In the genomic region with DNA sequence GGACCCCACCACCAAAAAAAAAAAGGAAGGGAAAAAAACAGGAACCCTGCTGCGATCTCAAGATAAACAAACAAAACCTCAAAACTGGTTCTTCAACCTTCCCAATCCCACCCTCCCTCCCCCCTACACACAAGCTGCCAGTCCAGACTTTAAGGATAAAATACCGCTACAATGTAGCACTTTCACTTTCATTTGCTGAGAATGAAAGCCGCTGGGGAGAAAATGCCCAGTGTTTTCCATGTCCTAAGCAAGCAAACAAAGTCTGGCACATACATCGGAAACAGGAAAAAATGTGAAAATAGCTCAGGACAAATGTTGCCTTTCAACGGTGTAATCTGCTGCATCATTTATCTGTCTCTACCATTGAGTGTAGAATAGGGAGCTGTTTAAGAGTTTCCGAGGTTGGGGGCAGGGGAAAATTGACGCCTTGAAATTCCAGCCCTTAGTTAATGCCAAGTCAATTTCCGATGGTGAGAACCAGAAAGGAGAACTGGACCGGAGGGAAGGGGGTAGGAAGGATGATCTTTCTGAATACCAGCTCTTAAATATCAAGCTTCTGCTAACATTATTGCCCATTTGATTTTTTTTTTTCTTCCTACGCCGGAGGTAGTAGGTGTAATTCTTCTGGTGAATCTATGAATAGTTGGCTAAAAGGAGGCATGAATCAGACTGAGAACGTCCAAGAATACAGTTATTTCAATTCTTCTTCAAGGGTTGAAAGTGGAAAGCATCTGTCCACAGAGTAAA, we compare ENCODE assay signal across 8 cellular contexts. TPM values are rescaled to one million over a fixed set of nuclear protein-coding genes. Genes with fewer than 3 reads are reported as not detected.
DNase-seq lines count a peak whose midpoint lies in the region; ATAC-seq and TF ChIP-seq lines count a peak whose summit lies in the region.

No MANE protein-coding gene starts in this region.

- WGBS in thymus: under 1% methylated on average over 12 of the region's 12 CpGs

- H3K9me3 Mint-ChIP-seq in CD8-positive, alpha-beta T cell: no peaks in the 10 kb centered on the region

- H3K9ac ChIP-seq in HCT116 (ENCODE audit: low read length): peak overlapping the region; percentile 36
- peak overlapping the region; percentile 49 to 58 for H3K9ac ChIP-seq in duodenal mucosa (ENCODE audit: low read depth in 1 of 2, low read length in 2 of 2)

- peak overlapping the region; percentile 28 for H2AFZ ChIP-seq in HCT116 (ENCODE audit: low read depth, low read length, poor library complexity, severe bottlenecking)

- H3K27ac ChIP-seq in CD8-positive, alpha-beta T cell (ENCODE audit: low read depth, low read length): peak overlapping the region; percentile 74
- peak overlapping the region; percentile 16; the same call in 1 of the 2 replicates for H3K27ac ChIP-seq in HCT116 (ENCODE audit: low read depth, low read length)
- H3K27ac ChIP-seq in SJSA1: peak overlapping the region; percentile 77
- peak overlapping the region; percentile 7 for H3K27ac ChIP-seq in duodenal mucosa (ENCODE audit: low read depth, low read length)
- peak overlapping the region; percentile 76 for H3K27ac ChIP-seq in lower lobe of right lung
- peak overlapping the region; percentile 55 for H3K27ac ChIP-seq in thymus (ENCODE audit: low read depth)

- H4K20me1 ChIP-seq in HCT116 (ENCODE audit: insufficient read depth): no peaks in the 10 kb centered on the region

- ATAC-seq in CD8-positive, alpha-beta T cell: no peak
- ATAC-seq in HCT116: no peak
- peak; percentile 69 to 84 for ATAC-seq in lower lobe of right lung
- ATAC-seq in HG02571 (IDR thresholded peaks at IDR 0.05; ENCODE audit: unreplicated experiment): no peak

- TF ChIP-seq CTCF in CD8-positive, alpha-beta T cell (IDR thresholded peaks at IDR 0.05): no peak
- TF ChIP-seq CTCF in HCT116 (IDR thresholded peaks at IDR 0.05 in 2 of 3, conservative IDR thresholded peaks at IDR 0.05 in 1 of 3; ENCODE audit: borderline replicate concordance in 1 of 3, insufficient read depth in 1 of 3, low read depth in 2 of 3, low read length in 2 of 3) (no peak), lower lobe of right lung (IDR thresholded peaks at IDR 0.05) (no peak)

- RAD21 ChIA-PET in HCT116 (lab: Charles Lee; ENCODE audit: low non-redundant PET in 1 of 2, low total read pairs in 2 of 2, uncharacterized antibody in 2 of 2, unreplicated experiment in 2 of 2): interaction anchor here (0.9 to 1.4 kb wide), 5 partner anchors 381 to 672 kb away, joined by 3 to 7 read pairs (median 4); no protein-coding TSS in a partner anchor

- TF ChIP-seq POLR2A in HCT116 (IDR thresholded peaks at IDR 0.05; ENCODE audit: borderline replicate concordance, extremely low read depth, insufficient read depth, insufficient read length): no peak

- peak overlapping the region; percentile 94 for H3K27ac Mint-ChIP-seq in CD8-positive, alpha-beta T cell

- H3K79me2 ChIP-seq in HCT116 (ENCODE audit: insufficient read depth, low read length): no peaks in the 10 kb centered on the region

- intact Hi-C loops in CD8-positive, alpha-beta T cell (cut with DNase I, micrococcal nuclease): loop anchor here (1.0 to 5.0 kb wide), 14 partner anchors 79 to 1256 kb away; a partner anchor contains a TSS
- intact Hi-C loops in HCT116 (cut with micrococcal nuclease) (loop anchor here (1.0 to 10.0 kb wide), 6 partner anchors 269 to 848 kb away; no protein-coding TSS in a partner anchor), lower lobe of right lung (cut with DNase I) (loop anchor here (10.0 kb wide), 1 partner anchor 668 kb away; no protein-coding TSS in a partner anchor)

- POLR2A ChIA-PET in CD8-positive, alpha-beta T cell (lab: Charles Lee): interaction anchor here (0.7 to 2.3 kb wide), 4 partner anchors 80 to 474 kb away, joined by 3 to 13 read pairs (median 8); a partner anchor contains a TSS
- POLR2A ChIA-PET in HCT116 (lab: Charles Lee): no interaction called here

- H3K4me3 Mint-ChIP-seq in CD8-positive, alpha-beta T cell: peak overlapping the region; percentile 88

- CTCF ChIA-PET in CD8-positive, alpha-beta T cell (lab: Charles Lee): interaction anchor here (0.6 to 3.6 kb wide), 37 partner anchors 10 to 852 kb away, joined by 3 to 29 read pairs (median 3); a partner anchor contains a TSS
- CTCF ChIA-PET in HCT116 (lab: Charles Lee): interaction anchor here (0.6 to 4.5 kb wide), 24 partner anchors 12 to 1254 kb away, joined by 3 to 69 read pairs (median 4); no protein-coding TSS in a partner anchor

- H3K36me3 Mint-ChIP-seq in CD8-positive, alpha-beta T cell: peaks cover 17% of the 10 kb centered on the region

- no peaks in the 10 kb centered on the region for H3K27me3 ChIP-seq in CD8-positive, alpha-beta T cell (ENCODE audit: insufficient read depth, low read length)
- H3K27me3 ChIP-seq in HCT116 (ENCODE audit: insufficient read depth, low read length): no peaks in the 10 kb centered on the region
- H3K27me3 ChIP-seq in SJSA1 (replicated peaks): no peaks in the 10 kb centered on the region
- H3K27me3 ChIP-seq in duodenal mucosa (ENCODE audit: control insufficient read depth in 1 of 2, insufficient read depth in 2 of 2, low read length in 2 of 2): no peaks in the 10 kb centered on the region
- H3K27me3 ChIP-seq in lower lobe of right lung (ENCODE audit: low read depth): no peaks in the 10 kb centered on the region
- H3K27me3 ChIP-seq in thymus (ENCODE audit: control insufficient read depth, insufficient read depth): no peaks in the 10 kb centered on the region

- no peaks in the 10 kb centered on the region for H3K36me3 ChIP-seq in CD8-positive, alpha-beta T cell (ENCODE audit: insufficient read depth, low read length)
- H3K36me3 ChIP-seq in HCT116 (ENCODE audit: control insufficient read depth in 1 of 2, insufficient read depth in 2 of 2, low read length in 2 of 2): no peaks in the 10 kb centered on the region
- H3K36me3 ChIP-seq in SJSA1: no peaks in the 10 kb centered on the region
- H3K36me3 ChIP-seq in duodenal mucosa (ENCODE audit: control insufficient read depth in 1 of 2, insufficient read depth in 2 of 2, low read length in 2 of 2): no peaks in the 10 kb centered on the region
- no peaks in the 10 kb centered on the region for H3K36me3 ChIP-seq in lower lobe of right lung
- no peaks in the 10 kb centered on the region for H3K36me3 ChIP-seq in thymus (ENCODE audit: control insufficient read depth, insufficient read depth)

- H3K27me3 Mint-ChIP-seq in CD8-positive, alpha-beta T cell (ENCODE audit: low read depth): no peaks in the 10 kb centered on the region

- H3K4me1 ChIP-seq in CD8-positive, alpha-beta T cell (ENCODE audit: insufficient read depth, low read length): peaks cover 11% of the 10 kb centered on the region
- H3K4me1 ChIP-seq in HCT116 (ENCODE audit: control insufficient read depth in 1 of 2, insufficient read depth in 2 of 2, low read length in 2 of 2) (peaks cover 11 to 21% of the 10 kb centered on the region in 2 experiments; a peak in 3 of 4 replicates), SJSA1 (replicated peaks) (peaks cover 4% of the 10 kb centered on the region), duodenal mucosa (ENCODE audit: control insufficient read depth in 1 of 2, insufficient read depth in 2 of 2, low read length in 2 of 2) (peaks cover 5 to 18% of the 10 kb centered on the region in 2 donors), lower lobe of right lung (peaks cover 18% of the 10 kb centered on the region), thymus (ENCODE audit: control insufficient read depth, insufficient read depth, low read length) (peaks cover 3% of the 10 kb centered on the region)

- H3K9me3 ChIP-seq in CD8-positive, alpha-beta T cell (ENCODE audit: low read length): no peaks in the 10 kb centered on the region
- H3K9me3 ChIP-seq in HCT116 (ENCODE audit: control insufficient read depth in 1 of 2, insufficient read depth in 1 of 2, low read depth in 1 of 2, low read length in 2 of 2): no peaks in the 10 kb centered on the region
- no peaks in the 10 kb centered on the region for H3K9me3 ChIP-seq in SJSA1 (replicated peaks)
- no peaks in the 10 kb centered on the region for H3K9me3 ChIP-seq in duodenal mucosa (ENCODE audit: control insufficient read depth in 1 of 2, low read length in 2 of 2)
- no peaks in the 10 kb centered on the region for H3K9me3 ChIP-seq in lower lobe of right lung
- no peaks in the 10 kb centered on the region for H3K9me3 ChIP-seq in thymus (ENCODE audit: control insufficient read depth)

- peak overlapping the region; percentile 95 for H3K4me2 ChIP-seq in HCT116 (ENCODE audit: low read length)

- TF ChIP-seq RAD21 in HCT116 (IDR thresholded peaks at IDR 0.05; ENCODE audit: low read depth): 0 out of 2 replicates have a peak, but pooled peaks have one; percentile 2

- BruUV-seq in HCT116 (replicated peaks; lab: Mats Ljungman, UMichigan): no TSS peak

- H3K4me3 ChIP-seq in CD8-positive, alpha-beta T cell (ENCODE audit: low read depth, low read length): peak overlapping the region; percentile 71
- peak overlapping the region; percentile 46 to 60 for H3K4me3 ChIP-seq in HCT116 (replicated peaks in 1 of 2; ENCODE audit: low read depth in 1 of 2, low read length in 2 of 2)
- H3K4me3 ChIP-seq in SJSA1: peak overlapping the region; percentile 46
- H3K4me3 ChIP-seq in duodenal mucosa (ENCODE audit: low read depth in 1 of 2, low read length in 2 of 2): peak overlapping the region; percentile 72 to 95
- peak overlapping the region; percentile 60 for H3K4me3 ChIP-seq in lower lobe of right lung
- H3K4me3 ChIP-seq in thymus (ENCODE audit: low read length): peak overlapping the region; percentile 83

- no peaks in the 10 kb centered on the region for H3K9me2 ChIP-seq in HCT116 (ENCODE audit: insufficient read depth)

- DNase-seq in CD8-positive, alpha-beta T cell: peak in 2 of 7 experiments; percentile 11 to 16
- DNase-seq in HCT116 (ENCODE audit: low read depth, low spot score) (no peak), SJSA1 (ENCODE audit: low read depth in 1 of 2, low spot score in 2 of 2) (peak in 1 of 2 experiments; percentile 70), lower lobe of right lung (no peak)
- no peak for DNase-seq in stimulated activated naive CD4-positive, alpha-beta T cell treated with Interleukin-2 at 50 U/mL for 16 hours (lab: John Stamatoyannopoulos, UW)

- H3K4me1 Mint-ChIP-seq in CD8-positive, alpha-beta T cell (ENCODE audit: low read depth): peaks cover 16% of the 10 kb centered on the region

TF ChIP-seq in HCT116, 20 proteins besides CTCF, POLR2A, EP300 and RAD21 (continues in another document):
- no peak for TF ChIP-seq SIN3A (IDR thresholded peaks at IDR 0.05; ENCODE audit: low read depth)
- no peak for TF ChIP-seq FOSL1 (IDR thresholded peaks at IDR 0.05; ENCODE audit: low read depth)

RNA-seq across cellular contexts. Expression of a gene that starts 1.2 kb away (rescaled TPM):
- 1 to 10 TPM; 4.0 to 4.3 TPM for total RNA-seq in CD8-positive, alpha-beta T cell
- total RNA-seq in HCT116 (2021; ENCODE audit: unreplicated experiment) (0.93 TPM), lower lobe of right lung (3.0 TPM)
- 0.09 and 0.18 TPM in 2 replicates for polyA plus RNA-seq in HCT116 (2012)
- 3.5 and 4.1 TPM in 2 replicates for total RNA-seq in SJSA1 (2014; rRNA removed; shearing (Covaris generic))
- polyA plus RNA-seq in thymus: 1.2 TPM

Comparison
In these comparisons a context has a peak if more than half of its experiments do, and no peak if none do; other contexts are left out.
1. ATAC-seq: peak in lower lobe of right lung (2 of 2); none in CD8-positive, alpha-beta T cell (single experiment), HCT116 (single experiment) and HG02571 (single experiment).
2. H3K27ac ChIP-seq: peak in every context shown above with its lines; median percentile 77 in SJSA1; 76 in lower lobe of right lung; 74 in CD8-positive, alpha-beta T cell; 55 in thymus; 16 in HCT116; 7 in duodenal mucosa.
3. Peak in every context shown above with its lines, with median percentiles within 50 percentile points of each other: H3K4me3 ChIP-seq.